In genomic region chr20:24878657-24879056, GRCh38 we compare ENCODE assay signal across 9 cellular contexts.
"Had no signal": no experiment of that assay in that cellular context is flagged by ENCODE, and none has a peak within 500 bp of the region (broad histone marks: within the 10 kb centered on the region; RNA-seq: fewer than 3 reads in every experiment).

No MANE protein-coding gene starts in this region.

- DNase-seq: GM23248, GOT3, H7, HFFc6, IMR-90, KG1 had no signal

- H3K36me3 ChIP-seq: HAP-1 had no signal

- H3K9me3 ChIP-seq: HAP-1 had no signal

- H3K27ac ChIP-seq: GM23248 had no signal

- H3K4me3 ChIP-seq: GM23248, HAP-1, K562 had no signal

- ATAC-seq: HCT116, K562 had no signal
